17 cellular contexts compared by ENCODE assay signal in genomic region chr17:39722965-39723848, GRCh38. TPM values are rescaled to one million over a fixed set of nuclear protein-coding genes. Genes with fewer than 3 reads are reported as not detected.
DNase-seq lines count a peak whose midpoint lies in the region; ATAC-seq, FAIRE-seq and TF ChIP-seq lines count a peak whose summit lies in the region.
"Had no signal": no experiment of that assay in that cellular context is flagged by ENCODE, and none has a peak within 500 bp of the region (broad histone marks: within the 10 kb centered on the region; RNA-seq: fewer than 3 reads in every experiment).

No MANE protein-coding gene starts in this region.

- CTCF ChIA-PET in RWPE1 (lab: Yijun Ruan, JAX), result interaction anchor here (1.0 kb wide), 1 partner anchor 204 kb away, joined by 3 read pairs; the partner anchor contains the start of genes LRRC3C and ORMDL3

- H3K4me1 ChIP-seq in spleen (peaks cover 0 to 8% (median 0%) of the 10 kb centered on the region in 6 donors), thyroid gland (no peaks in the 10 kb centered on the region)
- H3K4me1 ChIP-seq: psoas muscle had no signal

- WGBS in spleen, 5 donors, result 81 to 88% (median 83%) methylated on average over 34 of the region's 34 CpGs
- 86 to 90% methylated on average over 26 to 34 of the region's 34 CpGs for WGBS in thyroid gland, 2 donors

- H3K4me3 ChIP-seq in spleen (no peak overlapping the region), thyroid gland (replicated peaks in 1 of 3) (no peak overlapping the region)
- H3K4me3 ChIP-seq: psoas muscle, stomach had no signal

- POLR2A ChIA-PET in RWPE1 (lab: Yijun Ruan, JAX; ENCODE audit: low non-redundant PET), result interaction anchor here (0.5 kb wide), 1 partner anchor 390 kb away, joined by 4 read pairs; no protein-coding TSS in a partner anchor

- H3K36me3 ChIP-seq in spleen, result peaks cover 0 to 43% (median 12%) of the 10 kb centered on the region in 6 donors
- peaks cover 32 to 41% of the 10 kb centered on the region in 2 donors for H3K36me3 ChIP-seq in thyroid gland

- no peak for FAIRE-seq in GM12892 (lab: Jason Lieb, UNC)

- TF ChIP-seq CTCF in RWPE1 (conservative IDR thresholded peaks at IDR 0.05; ENCODE audit: low read depth) (no peak), spleen (IDR thresholded peaks at IDR 0.05 in 8 of 11, conservative IDR thresholded peaks at IDR 0.05 in 3 of 11) (no peak), thyroid gland (IDR thresholded peaks at IDR 0.05) (no peak)

- no peak for TF ChIP-seq POLR2A in spleen (IDR thresholded peaks at IDR 0.05)
- no peak for TF ChIP-seq POLR2A in GM12892 (IDR thresholded peaks at IDR 0.05; ENCODE audit: low read depth, low read length)
- no peak for TF ChIP-seq POLR2A in thyroid gland (IDR thresholded peaks at IDR 0.05)

- no peaks in the 10 kb centered on the region for H3K9me3 ChIP-seq in spleen
- no peaks in the 10 kb centered on the region for H3K9me3 ChIP-seq in thyroid gland
- H3K9me3 ChIP-seq: psoas muscle, stomach had no signal

- 0 out of 2 replicates have a peak overlapping the region, but pooled peaks have one; percentile 13 for H3K27ac ChIP-seq in RWPE1
- H3K27ac ChIP-seq in spleen, result no peak overlapping the region
- no peak overlapping the region for H3K27ac ChIP-seq in thyroid gland
- H3K27ac ChIP-seq: psoas muscle, stomach had no signal

- peak; percentile 58 for ATAC-seq in left colon
- ATAC-seq: psoas muscle had no signal

- H3K27me3 ChIP-seq in spleen (replicated peaks in 1 of 7) (no peaks in the 10 kb centered on the region), thyroid gland (no peaks in the 10 kb centered on the region)
- H3K27me3 ChIP-seq: stomach had no signal

- intact Hi-C loops in left colon (cut with DNase I, micrococcal nuclease), result no loop called here
- intact Hi-C loops in spleen (cut with DNase I; ENCODE audit: low total_unique reads), result no loop called here
- intact Hi-C loops in thyroid gland (cut with DNase I), result no loop called here

- DNase-seq in stimulated activated CD4-positive, alpha-beta T cell treated with anti-CD3 and anti-CD28 coated beads, Interleukin-15, amount 100 ng/mL, for 24 hours, result peak; percentile 45
- no peak for DNase-seq in stimulated activated CD4-positive, alpha-beta T cell treated with anti-CD3 and anti-CD28 coated beads, Interleukin-1b, Interleukin-23, amount 100 ng/mL, for 48 hours
- DNase-seq in RWPE1 (ENCODE audit: low spot score) (no peak), left colon (peak in 1 of 2 donors; percentile 62), D341Med (ENCODE audit: low spot score) (no peak), spleen (no peak), GM12892 (ENCODE audit: insufficient read length) (no peak), thyroid gland (no peak)
- DNase-seq: GDM1; Kasumi-1; psoas muscle; stimulated activated CD4-positive, alpha-beta T cell treated with anti-CD3 and anti-CD28 coated beads, Interleukin-4, amount 100 ng/mL, for 1 hour; stomach had no signal

RNA-seq across cellular contexts. Expression of gene MIEN1, which starts 7.1 kb away (rescaled TPM):
- 10 to 100 TPM; 66.5 to 85.6 TPM for total RNA-seq in left colon
- total RNA-seq in spleen, result 10 to 100 TPM; 28.0 to 58.2 (median 40.5) TPM
- 10 to 100 TPM; 60.9 to 85.2 (median 78.7) TPM for polyA plus RNA-seq in spleen
- polyA plus RNA-seq in GM12892 (2012; ENCODE audit: missing spikeins), result 51.1 TPM
- 100 to 1,000 TPM in 1 of 4 donors, 10 to 100 TPM in 3; 39.8 to 134 (median 70.3) TPM for total RNA-seq in thyroid gland

RNA-seq across cellular contexts. Expression of gene GRB7, which starts 14.5 kb away (rescaled TPM):
- total RNA-seq in left colon (10 to 100 TPM; 18.2 to 27.7 TPM), spleen (1 to 10 TPM in 2 of 7 donors, under 1 TPM in 4, not detected in 1; 0.51 to 1.9 (median 0.66) TPM), thyroid gland (10 to 100 TPM in 1 of 4 donors, 1 to 10 TPM in 3; 7.1 to 14.0 (median 8.7) TPM)
- polyA plus RNA-seq in spleen, result under 1 TPM; 0.04 to 0.19 (median 0.14) TPM
- not detected for polyA plus RNA-seq in GM12892 (2012; ENCODE audit: missing spikeins)
- total RNA-seq: activated CD8-positive, alpha-beta memory T cell treated with anti-CD3 and anti-CD28 coated beads for 36 hours; psoas muscle had no signal
- polyA plus RNA-seq: CD14-positive monocyte had no signal

RNA-seq across cellular contexts. Expression of gene ERBB2, which starts 23.3 kb away (rescaled TPM):
- total RNA-seq in left colon (100 to 1,000 TPM; 178 to 179 TPM), spleen (10 to 100 TPM in 5 of 7 donors, 1 to 10 TPM in 2; 8.5 to 15.9 (median 13.8) TPM), thyroid gland (100 to 1,000 TPM in 3 of 4 donors, 10 to 100 TPM in 1; 74.3 to 170 (median 139) TPM)
- polyA plus RNA-seq in spleen, result 1 to 10 TPM; 3.4 to 6.6 (median 4.3) TPM
- polyA plus RNA-seq in GM12892 (2012; ENCODE audit: missing spikeins), result 5.9 TPM

RNA-seq across cellular contexts. Expression of gene PGAP3, which starts 35.4 kb away (rescaled TPM):
- total RNA-seq in left colon (10 to 100 TPM; 46.1 to 56.1 TPM), spleen (10 to 100 TPM; 15.5 to 27.4 (median 20.7) TPM), thyroid gland (10 to 100 TPM; 55.6 to 88.1 (median 72.7) TPM)
- polyA plus RNA-seq in spleen, result 10 to 100 TPM; 11.5 to 21.3 (median 18.3) TPM
- 5.9 TPM for polyA plus RNA-seq in GM12892 (2012; ENCODE audit: missing spikeins)

RNA-seq across cellular contexts. Expression of gene PNMT, which starts 55.0 kb away (rescaled TPM):
- total RNA-seq in left colon (1 to 10 TPM in 1 of 2 donors, under 1 TPM in 1; 0.73 to 1.0 TPM), spleen (1 to 10 TPM in 1 of 7 donors, under 1 TPM in 2, not detected in 4; 0.47 to 2.4 (median 0.51) TPM), thyroid gland (1 to 10 TPM in 3 of 4 donors, not detected in 1; 1.1 to 3.3 (median 1.2) TPM)
- polyA plus RNA-seq in spleen, result under 1 TPM; 0.28 to 0.93 (median 0.80) TPM
- polyA plus RNA-seq in GM12892 (2012; ENCODE audit: missing spikeins), result not detected
- total RNA-seq: OCI-LY7; T-helper 1 cell treated with Interleukin-12 subunit alpha and Interleukin-12 subunit beta and Interleukin-4 antibody, amounts not matched to agents 30 ng/mL and 1 ng/mL, for 36 hours had no signal
- polyA plus RNA-seq: CD14-positive monocyte had no signal

Comparison
In these comparisons a context has a peak if more than half of its experiments do, and no peak if none do; other contexts are left out.
1. RNA of gene ERBB2, which starts 23.3 kb away (total RNA-seq): 178 to 179 TPM in left colon and 74.3 to 170 TPM in thyroid gland; 8.5 to 15.9 TPM in spleen; every median in the first group is over 4 times any median in the second.